In the genomic region with DNA sequence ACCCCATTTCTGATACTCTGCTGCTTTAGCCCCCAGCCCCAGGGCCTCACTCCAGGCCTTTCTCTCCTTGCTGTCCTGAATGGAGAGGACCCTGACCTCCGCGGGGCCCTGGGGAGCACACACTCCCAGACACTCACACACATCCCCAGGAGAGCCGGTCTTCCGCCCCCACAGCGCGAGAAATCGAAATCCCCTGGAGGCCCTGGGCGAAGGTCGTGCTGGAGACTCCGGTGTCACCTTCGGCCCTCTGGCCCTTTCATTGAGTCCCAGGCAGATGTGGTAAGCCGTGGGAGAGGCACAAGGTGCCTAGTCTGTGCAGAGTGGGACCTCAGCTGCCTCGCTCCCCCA, we compare ENCODE assay signal across 8 cellular contexts. TPM values are rescaled to one million over a fixed set of nuclear protein-coding genes. Genes with fewer than 3 reads are reported as not detected.
DNase-seq lines count a peak whose midpoint lies in the region; ATAC-seq and TF ChIP-seq lines count a peak whose summit lies in the region.

No MANE protein-coding gene starts in this region.

- H3K36me3 ChIP-seq in MM.1S (replicated peaks; ENCODE audit: insufficient read depth, low read length) (no peaks in the 10 kb centered on the region), endocrine pancreas (ENCODE audit: control insufficient read depth, insufficient read depth, low read length) (no peaks in the 10 kb centered on the region), parathyroid adenoma (ENCODE audit: control insufficient read depth, insufficient read depth, low read length) (no peaks in the 10 kb centered on the region)

- DNase-seq in Calu3 (no peak), MM.1S (no peak), NCI-H526 treated with DMSO at 0.1 percent for 48 hours (lab: John Stamatoyannopoulos, UW) (no peak), KBM-7 (no peak)

- intact Hi-C loops in Calu3 (cut with micrococcal nuclease; ENCODE audit: unreplicated experiment): no loop called here

- no peaks in the 10 kb centered on the region for H3K9me2 ChIP-seq in MM.1S (replicated peaks; ENCODE audit: insufficient read depth, low read length)

- H3K27ac Mint-ChIP-seq in Calu3 (ENCODE audit: unreplicated experiment): no peak overlapping the region

- H3K4me3 Mint-ChIP-seq in Calu3 (ENCODE audit: low read depth, unreplicated experiment): peak overlapping the region; percentile 79

- H3K9me3 ChIP-seq in MM.1S (replicated peaks; ENCODE audit: insufficient read depth, low read length): no peaks in the 10 kb centered on the region
- H3K9me3 ChIP-seq in endocrine pancreas (ENCODE audit: control insufficient read depth, low read length): no peaks in the 10 kb centered on the region
- H3K9me3 ChIP-seq in parathyroid adenoma (ENCODE audit: control insufficient read depth, low read length): no peaks in the 10 kb centered on the region

- CTCF ChIA-PET in Calu3 (lab: Charles Lee): no interaction called here

- H3K4me2 ChIP-seq in MM.1S (ENCODE audit: low read depth, low read length): peak overlapping the region; percentile 98
- H3K4me2 ChIP-seq in parathyroid adenoma (ENCODE audit: low read length): peak overlapping the region; percentile 89

- H3F3A ChIP-seq in MM.1S (ENCODE audit: insufficient read depth, low read length): peaks cover 3% of the 10 kb centered on the region; the same call in 1 of the 2 replicates

- no peaks in the 10 kb centered on the region for H3K27me3 ChIP-seq in MM.1S (replicated peaks; ENCODE audit: insufficient read depth, low read length)
- no peaks in the 10 kb centered on the region for H3K27me3 ChIP-seq in endocrine pancreas (ENCODE audit: control insufficient read depth, insufficient read depth, low read length)
- no peaks in the 10 kb centered on the region for H3K27me3 ChIP-seq in parathyroid adenoma (ENCODE audit: control insufficient read depth, insufficient read depth, low read length)

- H3K4me1 ChIP-seq in MM.1S (ENCODE audit: low read length): peaks cover 13% of the 10 kb centered on the region; the same call in 1 of the 2 replicates
- H3K4me1 ChIP-seq in endocrine pancreas (ENCODE audit: control insufficient read depth, insufficient read depth, low read length): no peaks in the 10 kb centered on the region
- peaks cover 3% of the 10 kb centered on the region for H3K4me1 ChIP-seq in parathyroid adenoma

- no peaks in the 10 kb centered on the region for H3K27me3 Mint-ChIP-seq in Calu3 (ENCODE audit: unreplicated experiment)

- H3K27ac ChIP-seq in MM.1S (ENCODE audit: low read length): peak overlapping the region; percentile 23; the same call in 1 of the 2 replicates
- no peak overlapping the region for H3K27ac ChIP-seq in parathyroid adenoma

- H4K20me1 ChIP-seq in MM.1S (ENCODE audit: insufficient read depth, low read length): no peaks in the 10 kb centered on the region

- H3K4me1 Mint-ChIP-seq in Calu3 (ENCODE audit: low read depth, unreplicated experiment): peaks cover 7% of the 10 kb centered on the region

- TF ChIP-seq CTCF in Calu3 (IDR thresholded peaks at IDR 0.05; ENCODE audit: unreplicated experiment): no peak
- no peak for TF ChIP-seq CTCF in MM.1S (IDR thresholded peaks at IDR 0.05; ENCODE audit: low read length)
- no peak for TF ChIP-seq CTCF in parathyroid adenoma (IDR thresholded peaks at IDR 0.05)

- peaks cover 17% of the 10 kb centered on the region for H3K36me3 Mint-ChIP-seq in Calu3 (ENCODE audit: insufficient read depth, unreplicated experiment)

- in situ Hi-C loops in KBM-7 (cut with MboI; ENCODE audit: low pct_unique_long_range_greater_than_20kb, low sequenced_read_pairs): no loop called here

- H3K9me3 Mint-ChIP-seq in Calu3 (ENCODE audit: low read depth, unreplicated experiment): no peaks in the 10 kb centered on the region

- H3K4me3 ChIP-seq in MM.1S (ENCODE audit: low read length): peak overlapping the region; percentile 82
- H3K4me3 ChIP-seq in endocrine pancreas (ENCODE audit: control insufficient read depth, insufficient read depth, low read length): peak overlapping the region; percentile 4
- H3K4me3 ChIP-seq in parathyroid adenoma (ENCODE audit: low read depth, low read length): peak overlapping the region; percentile 61

- ATAC-seq in GM18502 (IDR thresholded peaks at IDR 0.05; ENCODE audit: poor library complexity, unreplicated experiment) (no peak), HG03135 (IDR thresholded peaks at IDR 0.05; ENCODE audit: unreplicated experiment) (no peak)

- H2AFZ ChIP-seq in MM.1S (ENCODE audit: low read length): peak overlapping the region; percentile 57
- H2AFZ ChIP-seq in parathyroid adenoma: peak overlapping the region; percentile 80

- H3K79me2 ChIP-seq in MM.1S (ENCODE audit: low read length): peaks cover 37% of the 10 kb centered on the region
- peaks cover 4% of the 10 kb centered on the region for H3K79me2 ChIP-seq in parathyroid adenoma

- BruUV-seq in Calu3 (replicated peaks; lab: Mats Ljungman, UMichigan): no TSS peak

- H3K9ac ChIP-seq in MM.1S (ENCODE audit: low read length) (peak overlapping the region; percentile 82), endocrine pancreas (ENCODE audit: control insufficient read depth, insufficient read depth, low read length) (peak overlapping the region; percentile 82), parathyroid adenoma (no peak overlapping the region)

RNA-seq across cellular contexts. Expression of gene GOLGA8B, which starts 0.8 kb away (rescaled TPM):
- 72.5 and 74.9 TPM in 2 replicates for total RNA-seq in Calu3 (2022)

Comparison
In these comparisons a context has a peak if more than half of its experiments do, and no peak if none do; other contexts are left out.
1. H3K4me3 ChIP-seq: peak in every context shown above with its lines; median percentile 82 in MM.1S; 61 in parathyroid adenoma; 4 in endocrine pancreas.